Comparison of ENCODE assay signal across 3 cellular contexts in genomic region chr2:58448845-58449244, GRCh38.
A peak's percentile ranks its signal among the peaks of the same experiment; 100 is the strongest.
TF ChIP-seq lines count a peak whose summit lies in the region.

No MANE protein-coding gene starts in this region.

TF ChIP-seq in GM23338, 12 proteins besides CTCF, POLR2A, EP300 and RAD21 (continues in another document):
- no peak for TF ChIP-seq EZH2 (IDR thresholded peaks at IDR 0.05; ENCODE audit: low read depth, unreplicated experiment)
- no peak for TF ChIP-seq JUNB (IDR thresholded peaks at IDR 0.05; ENCODE audit: unreplicated experiment)
- TF ChIP-seq EZH2phosphoT487 (IDR thresholded peaks at IDR 0.05; ENCODE audit: unreplicated experiment), result no peak
- no peak for TF ChIP-seq ZNF462 (CRISPR knock-in tag; IDR thresholded peaks at IDR 0.05)

TF ChIP-seq in IMR-90, 13 proteins besides CTCF, POLR2A, EP300 and RAD21:
- peak; percentile 40; the same call in 1 of the 2 replicates for TF ChIP-seq CEBPB (IDR thresholded peaks at IDR 0.05; ENCODE audit: low read depth, low read length)
- TF ChIP-seq ELK1 (IDR thresholded peaks at IDR 0.05; ENCODE audit: borderline replicate concordance, low read depth, low read length), result no peak

TF ChIP-seq in H1, 55 proteins besides CTCF, POLR2A, EP300 and RAD21:
- TF ChIP-seq RXRA (IDR thresholded peaks at IDR 0.05; ENCODE audit: insufficient read depth, low read depth, low read length), result no peak
- TF ChIP-seq CEBPB (IDR thresholded peaks at IDR 0.05; ENCODE audit: low read depth, low read length), result peak; percentile 57; the same call in 1 of the 2 replicates
